Comparison of ENCODE assay signal across 16 cellular contexts in the genomic region with DNA sequence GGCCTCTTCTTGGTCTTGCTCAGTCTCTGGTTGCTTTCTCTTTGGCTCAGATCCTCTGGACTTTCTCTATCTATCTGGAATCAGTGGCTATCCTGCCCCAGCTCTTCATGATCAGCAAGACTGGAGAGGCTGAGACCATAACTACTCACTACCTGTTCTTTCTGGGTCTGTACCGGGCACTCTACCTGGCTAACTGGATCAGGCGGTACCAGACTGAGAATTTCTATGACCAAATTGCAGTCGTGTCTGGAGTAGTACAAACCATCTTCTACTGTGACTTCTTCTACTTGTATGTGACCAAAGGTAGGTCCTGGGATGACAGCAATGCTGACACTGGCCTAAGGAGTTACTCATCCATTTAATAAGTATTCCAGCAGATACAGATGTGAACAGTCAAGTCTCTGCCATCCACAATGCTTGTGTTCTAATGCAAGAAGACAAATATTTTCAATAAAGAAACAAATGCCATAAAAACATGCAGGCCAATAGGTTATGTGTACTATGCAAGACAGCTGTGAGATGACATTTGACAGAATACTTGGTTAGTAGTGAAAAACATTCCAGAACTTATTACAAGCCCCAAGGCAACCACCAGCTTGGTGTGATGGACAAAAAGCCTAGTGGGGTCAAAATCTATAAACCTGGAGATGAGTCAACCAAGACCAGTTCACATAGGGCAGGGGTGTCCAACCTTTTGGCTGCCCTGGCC. TPM values are rescaled to one million over a fixed set of nuclear protein-coding genes. Genes with fewer than 3 reads are reported as not detected.
DNase-seq lines count a peak whose midpoint lies in the region; ATAC-seq, FAIRE-seq and TF ChIP-seq lines count a peak whose summit lies in the region.
"Had no signal": no experiment of that assay in that cellular context is flagged by ENCODE, and none has a peak within 500 bp of the region (broad histone marks: within the 10 kb centered on the region; RNA-seq: fewer than 3 reads in every experiment).

No MANE protein-coding gene starts in this region.

- peaks cover 9% of the 10 kb centered on the region for H3K79me1 ChIP-seq in mesenchymal stem cell (replicated peaks; ENCODE audit: low read length, poor library complexity, severe bottlenecking)

- in situ Hi-C loops in HepG2 (cut with HindIII; ENCODE audit: extremely low pct_ligation_motif_present, low pct_unique_long_range_greater_than_20kb): no loop called here

- no peaks in the 10 kb centered on the region for H3K27me3 ChIP-seq in HepG2 (ENCODE audit: control insufficient read depth in 1 of 2, insufficient read depth in 2 of 2, low read length in 2 of 2)
- no peaks in the 10 kb centered on the region for H3K27me3 ChIP-seq in right lobe of liver
- H3K27me3 ChIP-seq in mesenchymal stem cell (ENCODE audit: control insufficient read depth in 1 of 2, insufficient read depth in 1 of 2, low read length in 2 of 2): no peaks in the 10 kb centered on the region
- H3K27me3 ChIP-seq in upper lobe of right lung: no peaks in the 10 kb centered on the region
- H3K27me3 ChIP-seq: dorsolateral prefrontal cortex had no signal

- TF ChIP-seq CTCF in HepG2 (CRISPR knock-in tag; IDR thresholded peaks at IDR 0.05): no peak
- TF ChIP-seq CTCF in right lobe of liver (IDR thresholded peaks at IDR 0.05): no peak
- no peak for TF ChIP-seq CTCF in upper lobe of right lung (IDR thresholded peaks at IDR 0.05)

- H3K4me1 Mint-ChIP-seq in activated naive CD8-positive, alpha-beta T cell (ENCODE audit: low read depth): peaks cover 31% of the 10 kb centered on the region

- no peak for DNase-seq in HepG2 (ENCODE audit: low spot score)
- no peak for DNase-seq in right lobe of liver
- DNase-seq in mesenchymal stem cell: no peak
- no peak for DNase-seq in upper lobe of right lung
- DNase-seq in HPDE6-E6E7 (ENCODE audit: extremely low spot score): no peak
- no peak for DNase-seq in superior temporal gyrus (ENCODE audit: extremely low spot score)
- no peak for DNase-seq in NCI-H345 (lab: John Stamatoyannopoulos, UW)
- DNase-seq: anterior cingulate cortex; C1 segment of cervical spinal cord; dorsolateral prefrontal cortex; NCI-H2081; NCI-H82; stimulated activated CD4-positive, alpha-beta T cell treated with anti-CD3 and anti-CD28 coated beads, Interleukin-4, amount 100 ng/mL, for 1 hour had no signal

- H3K4me1 ChIP-seq in HepG2 (ENCODE audit: insufficient read depth, low read length): peaks cover 12% of the 10 kb centered on the region
- H3K4me1 ChIP-seq in right lobe of liver: no peaks in the 10 kb centered on the region
- peaks cover 7% of the 10 kb centered on the region for H3K4me1 ChIP-seq in mesenchymal stem cell (ENCODE audit: control insufficient read depth, insufficient read depth, low read depth, low read length)
- H3K4me1 ChIP-seq in upper lobe of right lung: no peaks in the 10 kb centered on the region

- no peak for TF ChIP-seq EP300 in HepG2 (IDR thresholded peaks at IDR 0.05; ENCODE audit: low read depth in 2 of 2, low read length in 2 of 2)
- no peak for TF ChIP-seq EP300 in HepG2 (CRISPR knock-in tag; IDR thresholded peaks at IDR 0.05; ENCODE audit: borderline replicate concordance)

- no peaks in the 10 kb centered on the region for H3K9me3 Mint-ChIP-seq in activated naive CD8-positive, alpha-beta T cell (ENCODE audit: low read depth)

- BruUV-seq in HepG2 (replicated peaks; lab: Mats Ljungman, UMichigan): no TSS peak

- TF ChIP-seq POLR2A in HepG2 (IDR thresholded peaks at IDR 0.05; ENCODE audit: insufficient read depth in 1 of 2, low read depth in 2 of 2, low read length in 2 of 2): no peak
- TF ChIP-seq POLR2A in right lobe of liver (IDR thresholded peaks at IDR 0.05): no peak

- H4K20me1 ChIP-seq in HepG2 (ENCODE audit: insufficient read depth, low read length): peaks cover 3% of the 10 kb centered on the region

- H3K18ac ChIP-seq in mesenchymal stem cell (ENCODE audit: low read depth in 1 of 2, low read length in 2 of 2): no peak overlapping the region

- no peak overlapping the region for H4K8ac ChIP-seq in mesenchymal stem cell (ENCODE audit: low read length)

- no peak overlapping the region for H2AK5ac ChIP-seq in mesenchymal stem cell (ENCODE audit: low read length, severe bottlenecking)

- H3K4me2 ChIP-seq in HepG2 (ENCODE audit: low read depth, low read length) (no peak overlapping the region), mesenchymal stem cell (ENCODE audit: low read length, poor library complexity, severe bottlenecking) (no peak overlapping the region)

- no peak overlapping the region for H3K23ac ChIP-seq in mesenchymal stem cell (ENCODE audit: low read length in 2 of 2)

- no peak overlapping the region for H3K4me3 Mint-ChIP-seq in activated naive CD8-positive, alpha-beta T cell

- H3K9me3 ChIP-seq in HepG2 (ENCODE audit: low read length) (no peaks in the 10 kb centered on the region), right lobe of liver (no peaks in the 10 kb centered on the region), mesenchymal stem cell (ENCODE audit: control insufficient read depth, low read length) (no peaks in the 10 kb centered on the region), upper lobe of right lung (no peaks in the 10 kb centered on the region)

- WGBS in HepG2 (ENCODE audit: low lambda C conversion rate): 97% methylated on average over 3 of the region's 3 CpGs
- WGBS in right lobe of liver (ENCODE audit: insufficient coverage, low coverage, low lambda C conversion rate, missing lambda C conversion rate): 74% methylated on average over 2 of the region's 3 CpGs
- WGBS in mesenchymal stem cell: 95% methylated on average over 3 of the region's 3 CpGs

- intact Hi-C loops in HepG2 (cut with micrococcal nuclease; ENCODE audit: unreplicated experiment) (no loop called here), right lobe of liver (cut with DNase I) (no loop called here), upper lobe of right lung (cut with DNase I) (no loop called here)

- no peak overlapping the region for H3K9ac ChIP-seq in HepG2 (ENCODE audit: insufficient read depth, low read depth, low read length)
- H3K9ac ChIP-seq in mesenchymal stem cell (ENCODE audit: low read length): peak overlapping the region; percentile 9

- H3K36me3 ChIP-seq in HepG2 (replicated peaks in 1 of 2; ENCODE audit: control insufficient read depth in 1 of 2, insufficient read depth in 2 of 2, low read length in 2 of 2): peaks cover 8 to 32% of the 10 kb centered on the region in 2 experiments
- H3K36me3 ChIP-seq in right lobe of liver: peaks cover 13 to 55% (median 38%) of the 10 kb centered on the region in 4 donors
- H3K36me3 ChIP-seq in mesenchymal stem cell (ENCODE audit: control insufficient read depth in 1 of 2, insufficient read depth in 2 of 2, low read depth in 1 of 2, low read length in 2 of 2): peaks cover 15 to 81% of the 10 kb centered on the region in 2 experiments
- H3K36me3 ChIP-seq in upper lobe of right lung: peaks cover 65% of the 10 kb centered on the region

- peaks cover 12% of the 10 kb centered on the region for H3K36me3 Mint-ChIP-seq in activated naive CD8-positive, alpha-beta T cell

- no peak overlapping the region for H4K91ac ChIP-seq in mesenchymal stem cell (ENCODE audit: low read length)

- CTCF ChIA-PET in HepG2 (lab: Yijun Ruan, JAX; ENCODE audit: low intra/inter-chr PET ratio, low total read pairs): no interaction called here

- H3K14ac ChIP-seq in mesenchymal stem cell (ENCODE audit: low read length in 2 of 2): no peak overlapping the region

- POLR2A ChIA-PET in HepG2 (lab: Yijun Ruan, JAX): interaction anchor here (0.6 to 2.2 kb wide), 3 partner anchors 9 to 28 kb away, joined by 3 to 18 read pairs (median 3); no protein-coding TSS in a partner anchor

- FAIRE-seq in HepG2 (lab: Jason Lieb, UNC): no peak

- H3K27ac ChIP-seq in HepG2 (ENCODE audit: extremely low read length, insufficient read depth, low read length): no peak overlapping the region
- H3K27ac ChIP-seq in right lobe of liver: no peak overlapping the region
- H3K27ac ChIP-seq in mesenchymal stem cell (ENCODE audit: low read length, poor library complexity, severe bottlenecking): peak overlapping the region; percentile 35
- no peak overlapping the region for H3K27ac ChIP-seq in upper lobe of right lung

- no peak overlapping the region for H3K4ac ChIP-seq in mesenchymal stem cell (ENCODE audit: low read depth in 1 of 2, low read length in 2 of 2)

- no peak overlapping the region for H2BK12ac ChIP-seq in mesenchymal stem cell (ENCODE audit: low read length in 2 of 2)

- no peak overlapping the region for H2BK5ac ChIP-seq in mesenchymal stem cell (ENCODE audit: low read depth, low read length, poor library complexity, severe bottlenecking)

- H3K27ac Mint-ChIP-seq in activated naive CD8-positive, alpha-beta T cell: peak overlapping the region; percentile 1

- no peak overlapping the region for H3K4me3 ChIP-seq in HepG2 (replicated peaks in 1 of 3; ENCODE audit: insufficient read depth in 1 of 3, low read depth in 2 of 3, low read length in 3 of 3)
- H3K4me3 ChIP-seq in right lobe of liver: no peak overlapping the region
- H3K4me3 ChIP-seq in mesenchymal stem cell (ENCODE audit: insufficient read depth in 1 of 2, low read depth in 1 of 2, low read length in 2 of 2): no peak overlapping the region
- H3K4me3 ChIP-seq in upper lobe of right lung: no peak overlapping the region
- H3K4me3 ChIP-seq: dorsolateral prefrontal cortex had no signal

- TF ChIP-seq RAD21 in HepG2 (CRISPR knock-in tag; IDR thresholded peaks at IDR 0.05): no peak

- H3K27me3 Mint-ChIP-seq in activated naive CD8-positive, alpha-beta T cell: no peaks in the 10 kb centered on the region

- H2BK15ac ChIP-seq in mesenchymal stem cell (ENCODE audit: low read depth, poor library complexity, severe bottlenecking): no peak overlapping the region

- H2AFZ ChIP-seq in HepG2 (ENCODE audit: low read length): no peak overlapping the region
- no peak overlapping the region for H2AFZ ChIP-seq in mesenchymal stem cell (ENCODE audit: low read depth, low read length)

- ATAC-seq in HepG2 (no peak; the same call in 2 of the 3 replicates), right lobe of liver (no peak), upper lobe of right lung (peak; percentile 17)

- no peaks in the 10 kb centered on the region for H3K79me2 ChIP-seq in HepG2 (ENCODE audit: insufficient read depth, low read length)

- no peak overlapping the region for H2BK120ac ChIP-seq in mesenchymal stem cell (ENCODE audit: low read depth, low read length)

RNA-seq across cellular contexts. Expression of a gene that starts 13.4 kb away (rescaled TPM):
- total RNA-seq in HepG2 (2016; rRNA removed; fragmentation: Illumina TruSeq; extraction: Trizol) (18.9 and 24.2 TPM in 2 replicates), right lobe of liver (10 to 100 TPM in 3 of 6 experiments, 1 to 10 TPM in 3; 2.4 to 53.8 (median 12.8) TPM), upper lobe of right lung (5.9 TPM)
- 15.4 and 17.8 TPM in 2 replicates for total RNA-seq in HepG2 (2016; cell fraction: cytosol; rRNA removed; fragmentation: Illumina TruSeq; extraction: Trizol; ENCODE audit: low read depth)
- 18.4 and 24.9 TPM in 2 replicates for total RNA-seq in HepG2 (2016; cell fraction: insoluble cytoplasmic fraction; rRNA removed; fragmentation: Illumina TruSeq; extraction: Trizol)
- total RNA-seq in HepG2 (2016; cell fraction: membrane; rRNA removed; fragmentation: Illumina TruSeq; extraction: Trizol): 25.0 and 25.7 TPM in 2 replicates
- 24.1 and 25.4 TPM in 2 replicates for total RNA-seq in HepG2 (2016; cell fraction: nucleus; rRNA removed; fragmentation: Illumina TruSeq; extraction: Trizol)
- 44.4 and 65.7 TPM in 2 replicates for polyA plus RNA-seq in HepG2 (2011; rRNA removed)
- 51.3 and 51.5 TPM in 2 replicates for polyA plus RNA-seq in HepG2 (2011; cell fraction: cytosol; rRNA removed)
- 13.4 and 13.6 TPM in 2 replicates for polyA plus RNA-seq in HepG2 (2011; cell fraction: nucleus; rRNA removed)
- polyA plus RNA-seq in HepG2 (2012): 25.3 and 25.4 TPM in 2 replicates
- polyA plus RNA-seq in HepG2 (2016; cell fraction: cytosol; fragmentation: Illumina TruSeq; extraction: Trizol; ENCODE audit: low read depth): 22.6 and 32.8 TPM in 2 replicates
- polyA plus RNA-seq in HepG2 (2016; cell fraction: insoluble cytoplasmic fraction; fragmentation: Illumina TruSeq; extraction: Trizol; ENCODE audit: low read depth): 25.8 and 26.8 TPM in 2 replicates
- 31.8 and 34.1 TPM in 2 replicates for polyA plus RNA-seq in HepG2 (2016; cell fraction: membrane; fragmentation: Illumina TruSeq; extraction: Trizol; ENCODE audit: low read depth)
- 38.2 and 40.9 TPM in 2 replicates for polyA plus RNA-seq in HepG2 (2016; cell fraction: nucleus; fragmentation: Illumina TruSeq; extraction: Trizol; ENCODE audit: insufficient read depth, low read depth)
- polyA minus RNA-seq in HepG2 (2011; rRNA and poly(A)+ RNA removed; ENCODE audit: low replicate concordance): 11.9 and 47.4 TPM in 2 replicates
- 22.6 and 22.7 TPM in 2 replicates for polyA minus RNA-seq in HepG2 (2011; cell fraction: cytosol; rRNA and poly(A)+ RNA removed)
- 6.4 and 12.8 TPM in 2 replicates for polyA minus RNA-seq in HepG2 (2011; cell fraction: nucleus; rRNA and poly(A)+ RNA removed)
- polyA plus RNA-seq in mesenchymal stem cell (2013, experiment 1 of 2): 167 TPM
- 172 TPM for polyA plus RNA-seq in mesenchymal stem cell (2013, experiment 2 of 2)
- total RNA-seq: mononuclear cell had no signal

RNA-seq across cellular contexts. Expression of a gene that starts 24.8 kb away (rescaled TPM):
- total RNA-seq in HepG2 (2016; rRNA removed; fragmentation: Illumina TruSeq; extraction: Trizol) (238 and 251 TPM in 2 replicates), right lobe of liver (100 to 1,000 TPM; 128 to 205 (median 184) TPM), upper lobe of right lung (480 TPM)
- 42.5 and 43.8 TPM in 2 replicates for total RNA-seq in HepG2 (2016; cell fraction: cytosol; rRNA removed; fragmentation: Illumina TruSeq; extraction: Trizol; ENCODE audit: low read depth)
- total RNA-seq in HepG2 (2016; cell fraction: insoluble cytoplasmic fraction; rRNA removed; fragmentation: Illumina TruSeq; extraction: Trizol): 229 and 234 TPM in 2 replicates
- 50.6 and 57.8 TPM in 2 replicates for total RNA-seq in HepG2 (2016; cell fraction: membrane; rRNA removed; fragmentation: Illumina TruSeq; extraction: Trizol)
- total RNA-seq in HepG2 (2016; cell fraction: nucleus; rRNA removed; fragmentation: Illumina TruSeq; extraction: Trizol): 224 and 247 TPM in 2 replicates
- 344 and 362 TPM in 2 replicates for polyA plus RNA-seq in HepG2 (2011; rRNA removed)
- polyA plus RNA-seq in HepG2 (2011; cell fraction: cytosol; rRNA removed): 156 and 197 TPM in 2 replicates
- polyA plus RNA-seq in HepG2 (2011; cell fraction: nucleus; rRNA removed): 920 and 1,014 TPM in 2 replicates
- polyA plus RNA-seq in HepG2 (2012): 102 and 112 TPM in 2 replicates
- 3.1 and 3.6 TPM in 2 replicates for polyA plus RNA-seq in HepG2 (2016; cell fraction: cytosol; fragmentation: Illumina TruSeq; extraction: Trizol; ENCODE audit: low read depth)
- 120 and 135 TPM in 2 replicates for polyA plus RNA-seq in HepG2 (2016; cell fraction: insoluble cytoplasmic fraction; fragmentation: Illumina TruSeq; extraction: Trizol; ENCODE audit: low read depth)
- 11.9 and 15.1 TPM in 2 replicates for polyA plus RNA-seq in HepG2 (2016; cell fraction: membrane; fragmentation: Illumina TruSeq; extraction: Trizol; ENCODE audit: low read depth)
- polyA plus RNA-seq in HepG2 (2016; cell fraction: nucleus; fragmentation: Illumina TruSeq; extraction: Trizol; ENCODE audit: insufficient read depth, low read depth): 326 and 352 TPM in 2 replicates
- polyA minus RNA-seq in HepG2 (2011; rRNA and poly(A)+ RNA removed; ENCODE audit: low replicate concordance): 454 and 540 TPM in 2 replicates
- polyA minus RNA-seq in HepG2 (2011; cell fraction: cytosol; rRNA and poly(A)+ RNA removed): 210 and 220 TPM in 2 replicates
- polyA minus RNA-seq in HepG2 (2011; cell fraction: nucleus; rRNA and poly(A)+ RNA removed): 473 and 556 TPM in 2 replicates
- 121 TPM for polyA plus RNA-seq in mesenchymal stem cell (2013, experiment 1 of 2)
- 114 TPM for polyA plus RNA-seq in mesenchymal stem cell (2013, experiment 2 of 2)

RNA-seq across cellular contexts. Expression of a gene that starts 26.3 kb away (rescaled TPM):
- total RNA-seq in HepG2 (2016; rRNA removed; fragmentation: Illumina TruSeq; extraction: Trizol) (not detected in 2 replicates), right lobe of liver (not detected), upper lobe of right lung (not detected)
- total RNA-seq in HepG2 (2016; cell fraction: cytosol; rRNA removed; fragmentation: Illumina TruSeq; extraction: Trizol; ENCODE audit: low read depth): not detected in 2 replicates
- not detected in 2 replicates for total RNA-seq in HepG2 (2016; cell fraction: insoluble cytoplasmic fraction; rRNA removed; fragmentation: Illumina TruSeq; extraction: Trizol)
- not detected in 2 replicates for total RNA-seq in HepG2 (2016; cell fraction: membrane; rRNA removed; fragmentation: Illumina TruSeq; extraction: Trizol)
- not detected in 2 replicates for total RNA-seq in HepG2 (2016; cell fraction: nucleus; rRNA removed; fragmentation: Illumina TruSeq; extraction: Trizol)
- polyA plus RNA-seq in HepG2 (2011; rRNA removed): not detected in 2 replicates
- polyA plus RNA-seq in HepG2 (2011; cell fraction: cytosol; rRNA removed): 0.03 TPM in 1 of 2 replicates, not detected in the other
- polyA plus RNA-seq in HepG2 (2011; cell fraction: nucleus; rRNA removed): not detected in 2 replicates
- not detected in 2 replicates for polyA plus RNA-seq in HepG2 (2012)
- polyA plus RNA-seq in HepG2 (2016; cell fraction: cytosol; fragmentation: Illumina TruSeq; extraction: Trizol; ENCODE audit: low read depth): not detected in 2 replicates
- polyA plus RNA-seq in HepG2 (2016; cell fraction: insoluble cytoplasmic fraction; fragmentation: Illumina TruSeq; extraction: Trizol; ENCODE audit: low read depth): not detected in 2 replicates
- polyA plus RNA-seq in HepG2 (2016; cell fraction: membrane; fragmentation: Illumina TruSeq; extraction: Trizol; ENCODE audit: low read depth): not detected in 2 replicates
- not detected in 2 replicates for polyA plus RNA-seq in HepG2 (2016; cell fraction: nucleus; fragmentation: Illumina TruSeq; extraction: Trizol; ENCODE audit: insufficient read depth, low read depth)
- not detected in 2 replicates for polyA minus RNA-seq in HepG2 (2011; rRNA and poly(A)+ RNA removed; ENCODE audit: low replicate concordance)
- not detected in 2 replicates for polyA minus RNA-seq in HepG2 (2011; cell fraction: cytosol; rRNA and poly(A)+ RNA removed)
- not detected in 2 replicates for polyA minus RNA-seq in HepG2 (2011; cell fraction: nucleus; rRNA and poly(A)+ RNA removed)
- polyA plus RNA-seq in mesenchymal stem cell (2013, experiment 1 of 2): 0.08 TPM
- 0.05 TPM for polyA plus RNA-seq in mesenchymal stem cell (2013, experiment 2 of 2)
- total RNA-seq: MCF 10A, mononuclear cell had no signal
